32 cellular contexts compared by ENCODE assay signal in the genomic region with DNA sequence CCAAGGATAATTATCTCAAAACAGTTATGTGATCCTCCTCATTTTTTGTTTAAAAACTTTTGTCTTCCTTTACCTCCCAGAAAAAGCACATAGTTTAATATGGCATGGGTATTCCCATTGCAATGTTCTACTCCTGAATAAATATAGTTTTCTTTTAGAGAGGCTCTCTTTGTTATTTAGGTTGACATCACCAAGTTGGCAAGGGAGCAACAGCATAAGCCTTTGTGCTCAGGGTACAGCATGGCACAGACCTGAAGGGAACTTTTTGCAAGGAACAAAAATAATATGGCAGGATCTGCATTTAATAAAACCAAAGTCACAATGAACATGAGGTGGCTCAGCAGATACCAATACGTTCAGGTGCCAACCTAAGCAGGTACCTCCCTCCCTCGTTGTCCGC. TPM values are rescaled to one million over a fixed set of nuclear protein-coding genes. Genes with fewer than 3 reads are reported as not detected.
"Had no signal": no experiment of that assay in that cellular context is flagged by ENCODE, and none has a peak within 500 bp of the region (broad histone marks: within the 10 kb centered on the region; RNA-seq: fewer than 3 reads in every experiment).

No MANE protein-coding gene starts in this region.

- ATAC-seq: activated naive CD4-positive, alpha-beta T cell treated with anti-CD3 and anti-CD28 coated beads, Interleukin-2, amount 50 U/mL, for 72 hours; activated T-cell treated with anti-CD3 and anti-CD28 coated beads, Interleukin-2, amount 50 U/mL, for 72 hours; effector memory CD8-positive, alpha-beta T cell; foreskin keratinocyte; gastrocnemius medialis; heart right ventricle; WTC11 had no signal

- H3K36me3 ChIP-seq: breast epithelium, cardiac muscle cell, esophagus muscularis mucosa, gastrocnemius medialis, heart right ventricle had no signal

- H3K4me1 Mint-ChIP-seq: activated CD4-positive, alpha-beta memory T cell treated with anti-CD3 and anti-CD28 coated beads, Interleukin-2, amount 10 ng/mL, durations not matched to agents 7 days and 5 days; activated CD4-positive, alpha-beta T cell treated with anti-CD3 and anti-CD28 coated beads, Interleukin-2, amount 10 ng/mL, durations not matched to agents 7 days and 5 days; activated naive CD4-positive, alpha-beta T cell treated with anti-CD3 and anti-CD28 coated beads, Interleukin-2, amount 10 ng/mL, durations not matched to agents 7 days and 5 days; activated naive CD8-positive, alpha-beta T cell treated with anti-CD3 and anti-CD28 coated beads, Interleukin-2, amount 10 ng/mL, durations not matched to agents 7 days and 5 days; central memory CD8-positive, alpha-beta T cell had no signal

- DNase-seq: activated CD4-positive, alpha-beta memory T cell treated with anti-CD3 and anti-CD28 coated beads, Interleukin-2, amount 10 ng/mL, durations not matched to agents 7 days and 5 days; activated CD4-positive, alpha-beta T cell treated with anti-CD3 and anti-CD28 coated beads for 1 hour; activated CD4-positive, alpha-beta T cell treated with anti-CD3 and anti-CD28 coated beads for 4 hours; activated CD4-positive, alpha-beta T cell treated with anti-CD3 and anti-CD28 coated beads, Interleukin-2, amount 10 ng/mL, durations not matched to agents 7 days and 5 days; activated CD4-positive, alpha-beta T cell treated with anti-CD3 and anti-CD28 coated beads, Interleukin-2, amount 50 U/mL, for 4 hours; activated CD8-positive, alpha-beta memory T cell treated with anti-CD3 and anti-CD28 coated beads, Interleukin-2, amount 50 U/mL, for 48 hours; activated gamma-delta T cell; activated naive CD4-positive, alpha-beta T cell; activated naive CD4-positive, alpha-beta T cell treated with anti-CD3 and anti-CD28 coated beads, Interleukin-2, amount 10 ng/mL, durations not matched to agents 7 days and 5 days; activated naive CD8-positive, alpha-beta T cell treated with anti-CD3 and anti-CD28 coated beads, Interleukin-2, amount 10 ng/mL, durations not matched to agents 7 days and 5 days; activated T-cell treated with anti-CD3 and anti-CD28 coated beads for 4 hours; activated T-cell treated with anti-CD3 and anti-CD28 coated beads, Interleukin-2, amount 50 U/mL, for 24 hours; activated T-cell treated with anti-CD3 and anti-CD28 coated beads, Interleukin-2, amount 50 U/mL, for 72 hours; cortex of kidney; dermis blood vessel endothelial cell; effector CD4-positive, alpha-beta T cell; effector memory CD8-positive, alpha-beta T cell; erythroblast; foreskin keratinocyte; gastrocnemius medialis; heart right ventricle; T-helper 2 cell had no signal

- H3K27me3 Mint-ChIP-seq: activated CD4-positive, alpha-beta memory T cell treated with anti-CD3 and anti-CD28 coated beads, Interleukin-2, amount 10 ng/mL, durations not matched to agents 7 days and 5 days; activated CD4-positive, alpha-beta T cell treated with anti-CD3 and anti-CD28 coated beads, Interleukin-2, amount 10 ng/mL, durations not matched to agents 7 days and 5 days; activated naive CD4-positive, alpha-beta T cell treated with anti-CD3 and anti-CD28 coated beads, Interleukin-2, amount 10 ng/mL, durations not matched to agents 7 days and 5 days; activated naive CD8-positive, alpha-beta T cell treated with anti-CD3 and anti-CD28 coated beads, Interleukin-2, amount 10 ng/mL, durations not matched to agents 7 days and 5 days; activated T-cell treated with anti-CD3 and anti-CD28 coated beads, Interleukin-2, amount 50 U/mL, for 24 hours; brain; central memory CD8-positive, alpha-beta T cell; effector memory CD8-positive, alpha-beta T cell had no signal

- H3K9me3 ChIP-seq: breast epithelium, esophagus muscularis mucosa, gastrocnemius medialis, heart right ventricle had no signal

- H3K4me3 ChIP-seq: breast epithelium, cardiac muscle cell, esophagus muscularis mucosa, gastrocnemius medialis, heart right ventricle had no signal

- H3K4me1 ChIP-seq: breast epithelium, esophagus muscularis mucosa, foreskin keratinocyte, gastrocnemius medialis, heart right ventricle had no signal

- H3K9me3 Mint-ChIP-seq: activated CD4-positive, alpha-beta memory T cell treated with anti-CD3 and anti-CD28 coated beads, Interleukin-2, amount 10 ng/mL, durations not matched to agents 7 days and 5 days; activated CD4-positive, alpha-beta T cell treated with anti-CD3 and anti-CD28 coated beads, Interleukin-2, amount 10 ng/mL, durations not matched to agents 7 days and 5 days; activated naive CD4-positive, alpha-beta T cell treated with anti-CD3 and anti-CD28 coated beads, Interleukin-2, amount 10 ng/mL, durations not matched to agents 7 days and 5 days; activated naive CD8-positive, alpha-beta T cell treated with anti-CD3 and anti-CD28 coated beads, Interleukin-2, amount 10 ng/mL, durations not matched to agents 7 days and 5 days; activated T-cell treated with anti-CD3 and anti-CD28 coated beads, Interleukin-2, amount 50 U/mL, for 24 hours; activated T-cell treated with anti-CD3 and anti-CD28 coated beads, Interleukin-2, amount 50 U/mL, for 72 hours; brain had no signal

- H3K36me3 Mint-ChIP-seq: activated naive CD4-positive, alpha-beta T cell treated with anti-CD3 and anti-CD28 coated beads, Interleukin-2, amount 10 ng/mL, durations not matched to agents 7 days and 5 days; activated naive CD4-positive, alpha-beta T cell treated with anti-CD3 and anti-CD28 coated beads, Interleukin-2, amount 50 U/mL, for 72 hours; activated naive CD8-positive, alpha-beta T cell treated with anti-CD3 and anti-CD28 coated beads, Interleukin-2, amount 10 ng/mL, durations not matched to agents 7 days and 5 days; brain; WTC11 had no signal

- H3K27ac Mint-ChIP-seq: activated CD4-positive, alpha-beta memory T cell treated with anti-CD3 and anti-CD28 coated beads, Interleukin-2, amount 10 ng/mL, durations not matched to agents 7 days and 5 days; activated CD4-positive, alpha-beta T cell treated with anti-CD3 and anti-CD28 coated beads, Interleukin-2, amount 10 ng/mL, durations not matched to agents 7 days and 5 days; activated naive CD4-positive, alpha-beta T cell treated with anti-CD3 and anti-CD28 coated beads, Interleukin-2, amount 10 ng/mL, durations not matched to agents 7 days and 5 days; activated naive CD4-positive, alpha-beta T cell treated with anti-CD3 and anti-CD28 coated beads, Interleukin-2, amount 50 U/mL, for 72 hours; activated naive CD8-positive, alpha-beta T cell treated with anti-CD3 and anti-CD28 coated beads, Interleukin-2, amount 10 ng/mL, durations not matched to agents 7 days and 5 days; activated T-cell treated with anti-CD3 and anti-CD28 coated beads, Interleukin-2, amount 50 U/mL, for 24 hours; activated T-cell treated with anti-CD3 and anti-CD28 coated beads, Interleukin-2, amount 50 U/mL, for 72 hours; brain; effector memory CD8-positive, alpha-beta T cell; WTC11 had no signal

- H3K27ac ChIP-seq: breast epithelium, cardiac muscle cell, esophagus muscularis mucosa, foreskin keratinocyte, gastrocnemius medialis, heart right ventricle, VCaP had no signal

- H3K4me3 Mint-ChIP-seq: activated CD4-positive, alpha-beta memory T cell treated with anti-CD3 and anti-CD28 coated beads, Interleukin-2, amount 10 ng/mL, durations not matched to agents 7 days and 5 days; activated CD4-positive, alpha-beta T cell treated with anti-CD3 and anti-CD28 coated beads, Interleukin-2, amount 10 ng/mL, durations not matched to agents 7 days and 5 days; activated naive CD4-positive, alpha-beta T cell treated with anti-CD3 and anti-CD28 coated beads, Interleukin-2, amount 10 ng/mL, durations not matched to agents 7 days and 5 days; activated naive CD8-positive, alpha-beta T cell treated with anti-CD3 and anti-CD28 coated beads, Interleukin-2, amount 10 ng/mL, durations not matched to agents 7 days and 5 days; activated T-cell treated with anti-CD3 and anti-CD28 coated beads, Interleukin-2, amount 50 U/mL, for 24 hours; activated T-cell treated with anti-CD3 and anti-CD28 coated beads, Interleukin-2, amount 50 U/mL, for 72 hours; brain; central memory CD8-positive, alpha-beta T cell; effector memory CD8-positive, alpha-beta T cell; WTC11 had no signal

- H3K27me3 ChIP-seq: breast epithelium, cardiac muscle cell, esophagus muscularis mucosa, foreskin keratinocyte, gastrocnemius medialis, heart right ventricle had no signal

RNA-seq across cellular contexts. Expression of a gene that starts 47.1 kb away (rescaled TPM):
- total RNA-seq: activated CD4-positive, alpha-beta memory T cell treated with anti-CD3 and anti-CD28 coated beads, Interleukin-2, amount 10 ng/mL, durations not matched to agents 7 days and 5 days; activated CD4-positive, alpha-beta T cell treated with anti-CD3 and anti-CD28 coated beads, Interleukin-2, amount 10 ng/mL, durations not matched to agents 7 days and 5 days; activated naive CD4-positive, alpha-beta T cell treated with anti-CD3 and anti-CD28 coated beads, Interleukin-2, amount 50 U/mL, for 72 hours; activated naive CD8-positive, alpha-beta T cell treated with anti-CD3 and anti-CD28 coated beads, Interleukin-2, amount 10 ng/mL, durations not matched to agents 7 days and 5 days; activated T-cell treated with anti-CD3 and anti-CD28 coated beads, Interleukin-2, amount 50 U/mL, for 72 hours; cardiac muscle cell; dermis blood vessel endothelial cell; foreskin keratinocyte; gastrocnemius medialis; glomerular endothelial cell; heart right ventricle; T-helper 1 cell treated with Interleukin-12 subunit alpha and Interleukin-12 subunit beta and Interleukin-4 antibody, amounts not matched to agents 30 ng/mL and 1 ng/mL, for 36 hours had no signal
